ENCODE assay signal across 2 cellular contexts in the genomic region with DNA sequence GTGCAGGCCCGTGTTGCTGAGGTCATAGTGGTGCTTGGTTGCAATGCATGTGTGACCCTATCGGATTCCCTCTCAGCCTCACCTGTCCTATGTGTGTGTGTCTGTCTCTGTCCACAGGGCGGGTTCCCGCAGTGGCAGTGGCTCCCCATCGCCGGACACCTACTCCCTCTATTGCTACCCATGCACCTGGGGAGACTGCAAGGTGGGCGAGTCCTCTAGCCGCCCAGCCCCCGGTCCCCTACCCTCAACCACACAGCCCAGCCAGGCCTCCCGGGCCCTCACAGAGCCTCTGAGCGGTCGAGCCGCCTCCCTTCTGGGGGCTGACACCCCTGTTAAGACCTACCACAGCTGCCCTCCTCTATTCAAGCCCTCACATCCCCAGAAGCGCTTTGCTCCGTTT.
TF ChIP-seq lines count a peak whose summit lies in the region.

No MANE protein-coding gene starts in this region.

TF ChIP-seq in SK-N-SH, 30 proteins besides CTCF, POLR2A, EP300 and RAD21:
- TF ChIP-seq FOSL2 (IDR thresholded peaks at IDR 0.05; ENCODE audit: borderline replicate concordance, low read depth) (no peak), NRF1 (IDR thresholded peaks at IDR 0.05; ENCODE audit: low read depth, low read length) (no peak), FOXM1 (IDR thresholded peaks at IDR 0.05; ENCODE audit: low read depth) (no peak), POLR2AphosphoS5 (IDR thresholded peaks at IDR 0.05; ENCODE audit: low read depth, low read length) (no peak), SIN3A (IDR thresholded peaks at IDR 0.05; ENCODE audit: borderline replicate concordance, low read depth, low read length) (no peak), YY1 (IDR thresholded peaks at IDR 0.05; ENCODE audit: low read depth) (no peak), TEAD4 (IDR thresholded peaks at IDR 0.05; ENCODE audit: borderline replicate concordance, insufficient read depth) (no peak)
- TF ChIP-seq, protein P1, sequence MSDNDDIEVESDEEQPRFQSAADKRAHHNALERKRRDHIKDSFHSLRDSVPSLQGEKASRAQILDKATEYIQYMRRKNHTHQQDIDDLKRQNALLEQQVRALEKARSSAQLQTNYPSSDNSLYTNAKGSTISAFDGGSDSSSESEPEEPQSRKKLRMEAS (IDR thresholded peaks at IDR 0.05; ENCODE audit: low read depth), result no peak

TF ChIP-seq in SK-N-SH treated with all-trans-retinoic acid at 6 μM for 48 hours, 23 proteins besides CTCF, POLR2A, EP300 and RAD21:
- TF ChIP-seq TCF4 (CRISPR knock-in tag; IDR thresholded peaks at IDR 0.05; ENCODE audit: borderline replicate concordance) (no peak), SNAI2 (CRISPR knock-in tag; IDR thresholded peaks at IDR 0.05) (no peak), GLIS3 (CRISPR knock-in tag; IDR thresholded peaks at IDR 0.05) (no peak), ZFP3 (CRISPR knock-in tag; IDR thresholded peaks at IDR 0.05) (no peak), OSR1 (CRISPR knock-in tag; IDR thresholded peaks at IDR 0.05) (no peak), ZC3H10 (CRISPR knock-in tag; IDR thresholded peaks at IDR 0.05) (no peak), ZNF70 (CRISPR knock-in tag; IDR thresholded peaks at IDR 0.05) (no peak), ISL1 (CRISPR knock-in tag; IDR thresholded peaks at IDR 0.05) (no peak), PPARA (CRISPR knock-in tag; IDR thresholded peaks at IDR 0.05; ENCODE audit: borderline replicate concordance) (no peak)
- TF ChIP-seq, protein P2, sequence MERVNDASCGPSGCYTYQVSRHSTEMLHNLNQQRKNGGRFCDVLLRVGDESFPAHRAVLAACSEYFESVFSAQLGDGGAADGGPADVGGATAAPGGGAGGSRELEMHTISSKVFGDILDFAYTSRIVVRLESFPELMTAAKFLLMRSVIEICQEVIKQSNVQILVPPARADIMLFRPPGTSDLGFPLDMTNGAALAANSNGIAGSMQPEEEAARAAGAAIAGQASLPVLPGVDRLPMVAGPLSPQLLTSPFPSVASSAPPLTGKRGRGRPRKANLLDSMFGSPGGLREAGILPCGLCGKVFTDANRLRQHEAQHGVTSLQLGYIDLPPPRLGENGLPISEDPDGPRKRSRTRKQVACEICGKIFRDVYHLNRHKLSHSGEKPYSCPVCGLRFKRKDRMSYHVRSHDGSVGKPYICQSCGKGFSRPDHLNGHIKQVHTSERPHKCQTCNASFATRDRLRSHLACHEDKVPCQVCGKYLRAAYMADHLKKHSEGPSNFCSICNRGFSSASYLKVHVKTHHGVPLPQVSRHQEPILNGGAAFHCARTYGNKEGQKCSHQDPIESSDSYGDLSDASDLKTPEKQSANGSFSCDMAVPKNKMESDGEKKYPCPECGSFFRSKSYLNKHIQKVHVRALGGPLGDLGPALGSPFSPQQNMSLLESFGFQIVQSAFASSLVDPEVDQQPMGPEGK (CRISPR knock-in tag; IDR thresholded peaks at IDR 0.05; ENCODE audit: borderline replicate concordance), result no peak
